ENCODE assay signal across 14 cellular contexts in the genomic region with DNA sequence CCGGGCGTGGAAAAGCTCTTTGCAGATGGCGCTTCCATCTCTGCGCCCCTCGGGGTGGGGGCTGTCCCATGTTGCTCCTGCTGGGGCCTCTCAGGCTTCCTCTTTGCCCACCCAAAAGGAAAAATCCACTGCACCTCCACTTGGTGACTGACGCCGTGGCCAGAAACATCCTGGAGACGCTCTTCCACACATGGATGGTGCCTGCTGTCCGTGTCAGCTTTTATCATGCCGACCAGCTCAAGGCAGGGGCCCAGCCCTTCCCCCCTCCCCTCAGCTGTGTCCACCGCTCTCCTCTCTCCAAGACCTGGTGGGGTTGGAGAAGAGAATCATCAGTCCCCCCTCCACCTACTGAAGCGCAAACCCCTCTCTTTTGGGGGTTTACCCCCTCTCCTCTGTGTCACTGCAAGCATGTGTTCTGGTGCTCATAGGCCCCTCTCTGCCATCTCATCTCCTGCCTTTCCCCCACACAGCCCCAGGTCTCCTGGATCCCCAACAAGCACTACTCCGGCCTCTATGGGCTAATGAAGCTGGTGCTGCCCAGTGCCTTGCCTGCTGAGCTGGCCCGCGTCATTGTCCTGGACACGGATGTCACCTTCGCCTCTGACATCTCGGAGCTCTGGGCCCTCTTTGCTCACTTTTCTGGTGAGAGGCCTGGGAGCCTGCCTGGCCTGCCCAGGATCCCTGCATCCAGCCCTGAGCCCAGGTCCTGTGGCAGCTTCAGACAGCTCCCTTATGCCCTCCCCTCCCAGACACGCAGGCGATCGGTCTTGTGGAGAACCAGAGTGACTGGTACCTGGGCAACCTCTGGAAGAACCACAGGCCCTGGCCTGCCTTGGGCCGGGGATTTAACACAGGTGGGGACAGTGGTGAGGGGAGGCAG. TPM values are rescaled to one million over a fixed set of nuclear protein-coding genes. Genes with fewer than 3 reads are reported as not detected.
DNase-seq lines count a peak whose midpoint lies in the region; ATAC-seq, FAIRE-seq and TF ChIP-seq lines count a peak whose summit lies in the region.
"Had no signal": no experiment of that assay in that cellular context is flagged by ENCODE, and none has a peak within 500 bp of the region (broad histone marks: within the 10 kb centered on the region; RNA-seq: fewer than 3 reads in every experiment).

No MANE protein-coding gene starts in this region.

- H3K27ac ChIP-seq in kidney (ENCODE audit: low read depth in 2 of 2, low read length in 2 of 2) (no peak overlapping the region), stomach (peak overlapping the region in 1 of 5 donors; percentile 14)

- H3K4me1 ChIP-seq in kidney (ENCODE audit: control insufficient read depth in 1 of 2, insufficient read depth in 1 of 2, low read depth in 1 of 2, low read length in 2 of 2), result peaks cover 0 to 21% of the 10 kb centered on the region in 2 donors
- H3K4me1 ChIP-seq in stomach, result peaks cover 17 to 44% (median 36%) of the 10 kb centered on the region in 4 donors

- H3K9me3 ChIP-seq in T-helper 17 cell (ENCODE audit: control insufficient read depth, low read length, poor library complexity, severe bottlenecking) (no peaks in the 10 kb centered on the region), kidney (ENCODE audit: control insufficient read depth in 1 of 2, low read length in 2 of 2) (no peaks in the 10 kb centered on the region), stomach (no peaks in the 10 kb centered on the region)

- no peaks in the 10 kb centered on the region for H3K9me3 Mint-ChIP-seq in activated T-cell treated with anti-CD3 and anti-CD28 coated beads, Interleukin-2, amount 50 U/mL, for 72 hours
- no peaks in the 10 kb centered on the region for H3K9me3 Mint-ChIP-seq in stimulated activated naive B cell treated with anti-CD40 and anti-IgM and Interleukin-4, amounts not matched to agents 10 μg/mL and 1 μg/mL and 100 μg/mL, for 72 hours
- H3K9me3 Mint-ChIP-seq: activated naive CD4-positive, alpha-beta T cell treated with anti-CD3 and anti-CD28 coated beads, Interleukin-2, amount 50 U/mL, for 72 hours had no signal

- TF ChIP-seq EP300 in stomach (IDR thresholded peaks at IDR 0.05), result no peak

- H3K36me3 ChIP-seq in kidney (ENCODE audit: control insufficient read depth in 1 of 2, insufficient read depth in 2 of 2, low read length in 2 of 2), result peaks cover 0 to 5% of the 10 kb centered on the region in 2 donors
- no peaks in the 10 kb centered on the region for H3K36me3 ChIP-seq in stomach

- TF ChIP-seq POLR2A in erythroblast (IDR thresholded peaks at IDR 0.05; ENCODE audit: low read length) (no peak), stomach (IDR thresholded peaks at IDR 0.05) (no peak)

- H3K36me3 Mint-ChIP-seq in activated T-cell treated with anti-CD3 and anti-CD28 coated beads, Interleukin-2, amount 50 U/mL, for 72 hours (ENCODE audit: insufficient read depth in 2 of 2), result peaks cover 0 to 4% of the 10 kb centered on the region in 2 donors
- H3K36me3 Mint-ChIP-seq in T-helper 17 cell (ENCODE audit: low read depth), result no peaks in the 10 kb centered on the region
- peaks cover 24 to 34% of the 10 kb centered on the region in 2 donors for H3K36me3 Mint-ChIP-seq in stimulated activated naive B cell treated with anti-CD40 and anti-IgM and Interleukin-4, amounts not matched to agents 10 μg/mL and 1 μg/mL and 100 μg/mL, for 72 hours
- H3K36me3 Mint-ChIP-seq: activated naive CD4-positive, alpha-beta T cell treated with anti-CD3 and anti-CD28 coated beads, Interleukin-2, amount 50 U/mL, for 72 hours had no signal

- intact Hi-C loops in kidney (cut with DNase I) (no loop called here), stomach (cut with DNase I; ENCODE audit: low total_unique reads) (no loop called here)

- peaks cover 9% of the 10 kb centered on the region for H3K4me1 Mint-ChIP-seq in activated T-cell treated with anti-CD3 and anti-CD28 coated beads, Interleukin-2, amount 50 U/mL, for 72 hours (ENCODE audit: low read depth)
- peaks cover 26% of the 10 kb centered on the region for H3K4me1 Mint-ChIP-seq in T-helper 17 cell
- peaks cover 53 to 84% of the 10 kb centered on the region in 2 donors for H3K4me1 Mint-ChIP-seq in stimulated activated naive B cell treated with anti-CD40 and anti-IgM and Interleukin-4, amounts not matched to agents 10 μg/mL and 1 μg/mL and 100 μg/mL, for 72 hours

- no peak for ATAC-seq in activated T-cell treated with anti-CD3 and anti-CD28 coated beads, Interleukin-2, amount 50 U/mL, for 72 hours (replicated peaks in 1 of 2)
- no peak for ATAC-seq in T-helper 17 cell
- peak in 1 of 2 donors; percentile 11 for ATAC-seq in stimulated activated naive B cell treated with anti-CD40 and anti-IgM and Interleukin-4, amounts not matched to agents 10 μg/mL and 1 μg/mL and 100 μg/mL, for 72 hours (replicated peaks)

- no peak for TF ChIP-seq CTCF in kidney (IDR thresholded peaks at IDR 0.05; ENCODE audit: borderline replicate concordance, extremely low read depth, insufficient read depth)
- TF ChIP-seq CTCF in stomach (IDR thresholded peaks at IDR 0.05), result no peak

- H3K27me3 ChIP-seq in stomach, result peaks cover 0 to 44% (median 20%) of the 10 kb centered on the region in 3 donors

- H3K27me3 Mint-ChIP-seq in activated T-cell treated with anti-CD3 and anti-CD28 coated beads, Interleukin-2, amount 50 U/mL, for 72 hours (ENCODE audit: low read depth), result peaks cover 13% of the 10 kb centered on the region
- no peaks in the 10 kb centered on the region for H3K27me3 Mint-ChIP-seq in T-helper 17 cell
- no peaks in the 10 kb centered on the region for H3K27me3 Mint-ChIP-seq in stimulated activated naive B cell treated with anti-CD40 and anti-IgM and Interleukin-4, amounts not matched to agents 10 μg/mL and 1 μg/mL and 100 μg/mL, for 72 hours

- H3K4me3 Mint-ChIP-seq in activated T-cell treated with anti-CD3 and anti-CD28 coated beads, Interleukin-2, amount 50 U/mL, for 72 hours, result peak overlapping the region; percentile 10 to 69
- peak overlapping the region; percentile 79 for H3K4me3 Mint-ChIP-seq in T-helper 17 cell
- H3K4me3 Mint-ChIP-seq in stimulated activated naive B cell treated with anti-CD40 and anti-IgM and Interleukin-4, amounts not matched to agents 10 μg/mL and 1 μg/mL and 100 μg/mL, for 72 hours, result peak overlapping the region; percentile 74 to 78

- DNase-seq in activated T-cell treated with anti-CD3 and anti-CD28 coated beads, Interleukin-2, amount 50 U/mL, for 72 hours, result no peak
- no peak for DNase-seq in activated T-cell treated with anti-CD3 and anti-CD28 coated beads, Interleukin-2, amount 50 U/mL, for 1 hour
- no peak for DNase-seq in T-helper 17 cell
- peak; percentile 63 for DNase-seq in kidney
- DNase-seq in stimulated activated naive B cell treated with anti-CD40 and anti-IgM and Interleukin-4, amounts not matched to agents 10 μg/mL and 1 μg/mL and 100 μg/mL, for 72 hours, result no peak
- no peak for DNase-seq in erythroblast (lab: John Stamatoyannopoulos, UW)
- DNase-seq in stomach, result no peak
- no peak for DNase-seq in NCI-H187 (lab: John Stamatoyannopoulos, UW)
- DNase-seq: GDM1; NCI-H2029 treated with DMSO at 0.1 percent for 48 hours; stimulated activated CD8-positive, alpha-beta memory T cell treated with anti-CD3 and anti-CD28 coated beads, Interleukin-4, amount 100 ng/mL, for 48 hours had no signal

- H3K4me3 ChIP-seq in kidney (ENCODE audit: low read length in 2 of 2) (no peak overlapping the region), stomach (no peak overlapping the region)

- 61 to 77% (median 74%) methylated on average over 19 to 22 of the region's 22 CpGs for WGBS in stomach, 5 donors

- FAIRE-seq in kidney (lab: Jason Lieb, UNC), result no peak
- FAIRE-seq: TTC549 had no signal

- H3K27ac Mint-ChIP-seq in activated T-cell treated with anti-CD3 and anti-CD28 coated beads, Interleukin-2, amount 50 U/mL, for 72 hours, result peak overlapping the region; percentile 72
- H3K27ac Mint-ChIP-seq in T-helper 17 cell, result no peak overlapping the region
- H3K27ac Mint-ChIP-seq in stimulated activated naive B cell treated with anti-CD40 and anti-IgM and Interleukin-4, amounts not matched to agents 10 μg/mL and 1 μg/mL and 100 μg/mL, for 72 hours, result peak overlapping the region; percentile 93

- H3K9ac ChIP-seq in kidney (ENCODE audit: low read length in 2 of 2), result no peak overlapping the region

RNA-seq across cellular contexts. Expression of a gene that starts 1.8 kb away (rescaled TPM):
- 1 to 10 TPM in 1 of 2 donors, under 1 TPM in 1; 0.90 to 1.4 TPM for total RNA-seq in activated T-cell treated with anti-CD3 and anti-CD28 coated beads, Interleukin-2, amount 50 U/mL, for 72 hours
- total RNA-seq in T-helper 17 cell (1 to 10 TPM; 3.9 to 7.9 TPM), kidney (13.1 TPM), stomach (10 to 100 TPM in 1 of 5 donors, 1 to 10 TPM in 2, not detected in 2; 4.2 to 11.3 (median 7.6) TPM)
- polyA plus RNA-seq in kidney (ENCODE audit: insufficient read depth, low read depth, low replicate concordance) (29.8 TPM), stomach (10 to 100 TPM; 13.8 to 45.1 (median 17.4) TPM)
- total RNA-seq: glomerular endothelial cell had no signal

RNA-seq across cellular contexts. Expression of a gene that starts 6.6 kb away (rescaled TPM):
- total RNA-seq in activated T-cell treated with anti-CD3 and anti-CD28 coated beads, Interleukin-2, amount 50 U/mL, for 72 hours, result 10 to 100 TPM; 42.5 to 46.8 TPM
- total RNA-seq in T-helper 17 cell (10 to 100 TPM; 59.1 to 64.2 TPM), kidney (38.4 TPM), stomach (10 to 100 TPM in 4 of 5 donors, 1 to 10 TPM in 1; 9.9 to 72.7 (median 41.9) TPM)
- polyA plus RNA-seq in kidney (ENCODE audit: insufficient read depth, low read depth, low replicate concordance) (46.0 TPM), stomach (10 to 100 TPM; 35.5 to 44.2 (median 38.5) TPM)

RNA-seq across cellular contexts. Expression of a gene that starts 17.2 kb away (rescaled TPM):
- 1 to 10 TPM; 1.3 to 1.9 TPM for total RNA-seq in activated T-cell treated with anti-CD3 and anti-CD28 coated beads, Interleukin-2, amount 50 U/mL, for 72 hours
- total RNA-seq in T-helper 17 cell (1 to 10 TPM; 3.1 to 3.2 TPM), kidney (1.0 TPM), stomach (1 to 10 TPM in 2 of 5 donors, not detected in 3; 6.7 to 9.9 TPM)
- polyA plus RNA-seq in kidney (ENCODE audit: insufficient read depth, low read depth, low replicate concordance) (0.99 TPM), stomach (under 1 TPM in 2 of 3 donors, not detected in 1; 0.33 to 0.50 TPM)

RNA-seq across cellular contexts. Expression of a gene that starts 38.8 kb away (rescaled TPM):
- total RNA-seq in activated T-cell treated with anti-CD3 and anti-CD28 coated beads, Interleukin-2, amount 50 U/mL, for 72 hours, result under 1 TPM; 0.50 to 0.69 TPM
- total RNA-seq in T-helper 17 cell (10 to 100 TPM in 1 of 2 donors, 1 to 10 TPM in 1; 7.6 to 10.2 TPM), kidney (15.7 TPM), stomach (1 to 10 TPM in 4 of 5 donors, not detected in 1; 2.9 to 8.0 (median 6.2) TPM)
- polyA plus RNA-seq in kidney (ENCODE audit: insufficient read depth, low read depth, low replicate concordance) (24.8 TPM), stomach (1 to 10 TPM; 4.9 to 8.3 (median 7.6) TPM)
